Comparison of ENCODE assay signal across 8 cellular contexts in genomic region chr17:980406-981291, GRCh38. TPM values are rescaled to one million over a fixed set of nuclear protein-coding genes. Genes with fewer than 3 reads are reported as not detected.
A peak's percentile ranks its signal among the peaks of the same experiment; 100 is the strongest.
DNase-seq lines count a peak whose midpoint lies in the region; ATAC-seq, FAIRE-seq and TF ChIP-seq lines count a peak whose summit lies in the region.

No MANE protein-coding gene starts in this region.

- H2BK120ac ChIP-seq in IMR-90 (ENCODE audit: low read depth, low read length) = no peak overlapping the region; the same call in 1 of the 2 replicates

- H3K18ac ChIP-seq in IMR-90 (ENCODE audit: low read depth, low read length) = no peak overlapping the region; the same call in 1 of the 2 replicates

- no peak for TF ChIP-seq EP300 in esophagus muscularis mucosa (IDR thresholded peaks at IDR 0.05)

- dilution Hi-C loops in IMR-90 (cut with HindIII; ENCODE audit: low sequenced_read_pairs, unreplicated experiment) = loop anchor here (25.0 kb wide), 1 partner anchor 193 kb away; the partner anchor contains the start of genes GLOD4 and MRM3

- DNase-seq in IMR-90 = peak; percentile 82
- peak; percentile 89 for DNase-seq in PC-3
- DNase-seq in activated T-cell treated with anti-CD3 and anti-CD28 coated beads for 48 hours (ENCODE audit: low read depth) = peak; percentile 63
- no peak for DNase-seq in esophagus muscularis mucosa (ENCODE audit: extremely low spot score)
- DNase-seq in stimulated activated CD8-positive, alpha-beta memory T cell treated with anti-CD3 and anti-CD28 coated beads, Interleukin-7, amount 100 ng/mL, for 1 hour (ENCODE audit: low read depth in 2 of 2) = peak; percentile 30 to 52

- H3K9ac ChIP-seq in IMR-90 (ENCODE audit: low read depth, low read length) = peak overlapping the region; percentile 53
- H3K9ac ChIP-seq in PC-3 (ENCODE audit: low read length) = no peak overlapping the region
- no peak overlapping the region for H3K9ac ChIP-seq in muscle layer of colon (ENCODE audit: low read length)

- H3K4me3 ChIP-seq in IMR-90 (ENCODE audit: insufficient read depth, low read depth, low read length) (peak overlapping the region; percentile 57; the same call in 1 of the 2 replicates), PC-3 (ENCODE audit: low read length) (peak overlapping the region; percentile 69), esophagus muscularis mucosa (peak overlapping the region; percentile 72 to 93 (median 81)), muscle layer of colon (ENCODE audit: low read depth in 1 of 2, low read length in 2 of 2) (peak overlapping the region; percentile 26 to 43)

- peak overlapping the region; percentile 42 for H3K27ac ChIP-seq in IMR-90 (ENCODE audit: insufficient read depth, low read length)
- no peak overlapping the region for H3K27ac ChIP-seq in PC-3 (ENCODE audit: low read length)
- peak overlapping the region; percentile 84 to 94 (median 92) for H3K27ac ChIP-seq in esophagus muscularis mucosa (replicated peaks in 1 of 4)
- H3K27ac ChIP-seq in muscle layer of colon (ENCODE audit: low read depth, low read length) = peak overlapping the region; percentile 63

- H4K20me1 ChIP-seq in IMR-90 (ENCODE audit: insufficient read depth, low read length) (peaks cover 29% of the 10 kb centered on the region), PC-3 (ENCODE audit: low read length) (no peaks in the 10 kb centered on the region)

- H4K5ac ChIP-seq in IMR-90 (ENCODE audit: low read depth, low read length) = peak overlapping the region; percentile 42; the same call in 1 of the 2 replicates

- no peaks in the 10 kb centered on the region for H3K9me3 ChIP-seq in IMR-90 (ENCODE audit: control insufficient read depth, insufficient read depth, low read length)
- no peaks in the 10 kb centered on the region for H3K9me3 ChIP-seq in PC-3 (ENCODE audit: low read length)
- no peaks in the 10 kb centered on the region for H3K9me3 ChIP-seq in esophagus muscularis mucosa
- H3K9me3 ChIP-seq in muscle layer of colon (ENCODE audit: low read length) = no peaks in the 10 kb centered on the region

- H3K9me2 ChIP-seq in PC-3 (replicated peaks; ENCODE audit: low read length) = no peaks in the 10 kb centered on the region

- TF ChIP-seq RAD21 in IMR-90 (IDR thresholded peaks at IDR 0.05; ENCODE audit: low read length) = peak; percentile 93

- no peaks in the 10 kb centered on the region for H3K27me3 ChIP-seq in IMR-90 (ENCODE audit: control insufficient read depth, insufficient read depth, low read length)
- H3K27me3 ChIP-seq in PC-3 (ENCODE audit: low read length) = no peaks in the 10 kb centered on the region
- no peaks in the 10 kb centered on the region for H3K27me3 ChIP-seq in esophagus muscularis mucosa
- H3K27me3 ChIP-seq in muscle layer of colon (ENCODE audit: control insufficient read depth in 1 of 2, insufficient read depth in 2 of 2, low read length in 2 of 2) = no peaks in the 10 kb centered on the region

- H2BK20ac ChIP-seq in IMR-90 (ENCODE audit: low read depth, low read length) = no peak overlapping the region

- peaks cover 0 to 17% of the 10 kb centered on the region in 2 experiments; a peak in 2 of 4 replicates for H3K79me1 ChIP-seq in IMR-90 (ENCODE audit: low read depth in 1 of 2, low read length in 2 of 2)

- H2AK9ac ChIP-seq in IMR-90 (replicated peaks; ENCODE audit: low read depth, low read length, poor library complexity) = peak overlapping the region; percentile 51

- H3K4me2 ChIP-seq in IMR-90 (ENCODE audit: low read depth, low read length) (peak overlapping the region; percentile 67), PC-3 (ENCODE audit: low read length) (peak overlapping the region; percentile 79)

- ATAC-seq in IMR-90 (ENCODE audit: low read depth) (peak; percentile 35), PC-3 (peak; percentile 57), HG03139 (IDR thresholded peaks at IDR 0.05; ENCODE audit: unreplicated experiment) (no peak)

- H3K36me3 ChIP-seq in IMR-90 (ENCODE audit: control insufficient read depth, insufficient read depth, low read length) (peaks cover under 1% of the 10 kb centered on the region; the same call in 1 of the 2 replicates), PC-3 (ENCODE audit: low read depth, low read length) (no peaks in the 10 kb centered on the region), esophagus muscularis mucosa (no peaks in the 10 kb centered on the region), muscle layer of colon (ENCODE audit: insufficient read depth, low read length) (no peaks in the 10 kb centered on the region)

- in situ Hi-C loops in IMR-90 (cut with MboI; ENCODE audit: low sequenced_read_pairs) = loop anchor here (5.0 kb wide), 1 partner anchor 193 kb away; no protein-coding TSS in a partner anchor

- peak overlapping the region; percentile 80 for H3K4ac ChIP-seq in IMR-90 (ENCODE audit: low read depth, low read length)

- peak overlapping the region in 1 of 2 experiments; percentile 63; a peak in 2 of 4 replicates for H4K8ac ChIP-seq in IMR-90 (ENCODE audit: low read depth in 2 of 2, low read length in 2 of 2)

- H4K91ac ChIP-seq in IMR-90 (ENCODE audit: insufficient read depth, low read depth, low read length) = no peak overlapping the region

- FAIRE-seq in G401.6 (lab: Jason Lieb, UNC) = peak; percentile 95

- H3K56ac ChIP-seq in IMR-90 (ENCODE audit: extremely low read depth, insufficient read depth, low read length) = no peak overlapping the region

- H3K9me1 ChIP-seq in IMR-90 (ENCODE audit: insufficient read depth, low read length) = 0 out of 2 replicates have a peak, but pooled peaks cover under 1% of the 10 kb centered on the region

- peak overlapping the region; percentile 23 for H2BK5ac ChIP-seq in IMR-90 (ENCODE audit: low read depth, low read length, poor library complexity, severe bottlenecking)

- CTCF ChIA-PET in IMR-90 (lab: Yijun Ruan, JAX) (interaction anchor here (0.7 to 1.9 kb wide), 13 partner anchors 9 to 282 kb away, joined by 3 to 14 read pairs (median 5); partner anchors contain the start of genes GLOD4, MRM3 and TIMM22), PC-3 (lab: Charles Lee) (interaction anchor here (0.6 to 1.6 kb wide), 12 partner anchors 16 to 570 kb away, joined by 3 to 20 read pairs (median 4); partner anchors contain the start of gene TIMM22)

- H2AK5ac ChIP-seq in IMR-90 (ENCODE audit: low read depth, low read length) = peak overlapping the region; percentile 64

- no peak overlapping the region for H3K14ac ChIP-seq in IMR-90 (replicated peaks; ENCODE audit: low read depth, low read length)

- H2AFZ ChIP-seq in IMR-90 (replicated peaks; ENCODE audit: low read length, poor library complexity) (peak overlapping the region; percentile 90), PC-3 (ENCODE audit: low read length) (peak overlapping the region; percentile 89)

- H3K23ac ChIP-seq in IMR-90 (ENCODE audit: low read depth, low read length) = no peak overlapping the region

- H3F3A ChIP-seq in PC-3 (ENCODE audit: low read length, unreplicated experiment) = no peaks in the 10 kb centered on the region

- TF ChIP-seq POLR2A in IMR-90 (IDR thresholded peaks at IDR 0.05; ENCODE audit: low read depth, low read length) = no peak
- no peak for TF ChIP-seq POLR2A in esophagus muscularis mucosa (IDR thresholded peaks at IDR 0.05; ENCODE audit: low read depth)

- H3K4me1 ChIP-seq in IMR-90 (ENCODE audit: control insufficient read depth, insufficient read depth, low read length) (peaks cover 4% of the 10 kb centered on the region), PC-3 (ENCODE audit: insufficient read depth, low read length) (peaks cover 11% of the 10 kb centered on the region; the same call in 1 of the 2 replicates), esophagus muscularis mucosa (peaks cover 24 to 49% (median 46%) of the 10 kb centered on the region in 4 donors), muscle layer of colon (ENCODE audit: insufficient read depth, low read length) (peaks cover 29% of the 10 kb centered on the region)

- intact Hi-C loops in IMR-90 (cut with micrococcal nuclease) = loop anchor here (1.0 to 5.0 kb wide), 5 partner anchors 186 to 568 kb away; partner anchors contain the start of gene TLCD3A
- intact Hi-C loops in PC-3 (cut with micrococcal nuclease) = loop anchor here (1.0 kb wide), 2 partner anchors 101 to 185 kb away; no protein-coding TSS in a partner anchor
- intact Hi-C loops in esophagus muscularis mucosa (cut with DNase I) = loop anchor here (1.0 kb wide), 1 partner anchor 186 kb away; no protein-coding TSS in a partner anchor

- BruUV-seq in IMR-90 (replicated peaks; lab: Mats Ljungman, UMichigan) (no TSS peak), PC-3 (replicated peaks; lab: Mats Ljungman, UMichigan) (no TSS peak)

- POLR2A ChIA-PET in IMR-90 (lab: Charles Lee; ENCODE audit: unreplicated experiment) = interaction anchor here (0.6 to 0.7 kb wide), 2 partner anchors 102 to 254 kb away, joined by 3 to 5 read pairs; no protein-coding TSS in a partner anchor
- POLR2A ChIA-PET in PC-3 (lab: Charles Lee; ENCODE audit: unreplicated experiment) = interaction anchor here (0.6 kb wide), 1 partner anchor 48 kb away, joined by 11 read pairs; no protein-coding TSS in a partner anchor

- peaks cover 31% of the 10 kb centered on the region for H3K79me2 ChIP-seq in PC-3 (ENCODE audit: low read length)

- peak; percentile 90 for TF ChIP-seq CTCF in IMR-90 (conservative IDR thresholded peaks at IDR 0.05; ENCODE audit: low read depth, low read length)
- TF ChIP-seq CTCF in PC-3 (conservative IDR thresholded peaks at IDR 0.05; ENCODE audit: low read depth, low read length) = peak; percentile 71
- TF ChIP-seq CTCF in esophagus muscularis mucosa (IDR thresholded peaks at IDR 0.05) = peak; percentile 76 to 92 (median 78)

- H2BK15ac ChIP-seq in IMR-90 (ENCODE audit: low read depth, low read length) = no peak overlapping the region

- WGBS in IMR-90 (ENCODE audit: extremely low coverage in 2 of 2, insufficient read length in 1 of 2), 2 experiments = 28% methylated on average over 16 of the region's 43 CpGs; no CpG with 5 or more reads in 1 of the 2 experiments
- 24% methylated on average over 36 of the region's 43 CpGs for WGBS in esophagus muscularis mucosa

TF ChIP-seq in IMR-90, 13 proteins besides CTCF, POLR2A, EP300 and RAD21 (continues in another document):
- peak; percentile 86 for TF ChIP-seq SMC3 (IDR thresholded peaks at IDR 0.05; ENCODE audit: low read depth, low read length)
- TF ChIP-seq CHD1 (IDR thresholded peaks at IDR 0.05; ENCODE audit: low read depth, low read length) = no peak
- peak; percentile 45; the same call in 1 of the 2 replicates for TF ChIP-seq MAZ (IDR thresholded peaks at IDR 0.05; ENCODE audit: borderline replicate concordance, low read depth, low read length)
- peak; percentile 67 for TF ChIP-seq MAFK (IDR thresholded peaks at IDR 0.05; ENCODE audit: low read depth, low read length)

RNA-seq across cellular contexts. Expression of gene NXN, which starts 1.1 kb away (rescaled TPM):
- total RNA-seq in IMR-90 (2012; rRNA removed) = 52.5 and 52.8 TPM in 2 replicates
- 116 and 120 TPM in 2 replicates for polyA plus RNA-seq in IMR-90 (2012; rRNA removed)
- polyA plus RNA-seq in IMR-90 (2012; cell fraction: cytosol; rRNA removed) = 89.4 and 117 TPM in 2 replicates
- polyA plus RNA-seq in IMR-90 (2012; cell fraction: nucleus; rRNA removed; ENCODE audit: low replicate concordance) = 67.9 and 90.2 TPM in 2 replicates
- total RNA-seq in PC-3 (2014; rRNA removed) = 20.8 and 25.6 TPM in 2 replicates
- 10 to 100 TPM; 37.0 to 65.6 (median 49.8) TPM for total RNA-seq in esophagus muscularis mucosa

RNA-seq across cellular contexts. Expression of gene TIMM22, which starts 16.3 kb away (rescaled TPM):
- total RNA-seq in IMR-90 (2012; rRNA removed) (12.7 and 14.4 TPM in 2 replicates), PC-3 (2014; rRNA removed) (17.2 and 17.7 TPM in 2 replicates), esophagus muscularis mucosa (10 to 100 TPM; 14.1 to 17.9 (median 15.8) TPM)
- polyA plus RNA-seq in IMR-90 (2012; rRNA removed) = 12.7 and 12.9 TPM in 2 replicates
- polyA plus RNA-seq in IMR-90 (2012; cell fraction: cytosol; rRNA removed) = 9.9 and 11.0 TPM in 2 replicates
- 4.6 and 5.7 TPM in 2 replicates for polyA plus RNA-seq in IMR-90 (2012; cell fraction: nucleus; rRNA removed; ENCODE audit: low replicate concordance)
